ENCODE assay signal across 9 cellular contexts in the genomic region with DNA sequence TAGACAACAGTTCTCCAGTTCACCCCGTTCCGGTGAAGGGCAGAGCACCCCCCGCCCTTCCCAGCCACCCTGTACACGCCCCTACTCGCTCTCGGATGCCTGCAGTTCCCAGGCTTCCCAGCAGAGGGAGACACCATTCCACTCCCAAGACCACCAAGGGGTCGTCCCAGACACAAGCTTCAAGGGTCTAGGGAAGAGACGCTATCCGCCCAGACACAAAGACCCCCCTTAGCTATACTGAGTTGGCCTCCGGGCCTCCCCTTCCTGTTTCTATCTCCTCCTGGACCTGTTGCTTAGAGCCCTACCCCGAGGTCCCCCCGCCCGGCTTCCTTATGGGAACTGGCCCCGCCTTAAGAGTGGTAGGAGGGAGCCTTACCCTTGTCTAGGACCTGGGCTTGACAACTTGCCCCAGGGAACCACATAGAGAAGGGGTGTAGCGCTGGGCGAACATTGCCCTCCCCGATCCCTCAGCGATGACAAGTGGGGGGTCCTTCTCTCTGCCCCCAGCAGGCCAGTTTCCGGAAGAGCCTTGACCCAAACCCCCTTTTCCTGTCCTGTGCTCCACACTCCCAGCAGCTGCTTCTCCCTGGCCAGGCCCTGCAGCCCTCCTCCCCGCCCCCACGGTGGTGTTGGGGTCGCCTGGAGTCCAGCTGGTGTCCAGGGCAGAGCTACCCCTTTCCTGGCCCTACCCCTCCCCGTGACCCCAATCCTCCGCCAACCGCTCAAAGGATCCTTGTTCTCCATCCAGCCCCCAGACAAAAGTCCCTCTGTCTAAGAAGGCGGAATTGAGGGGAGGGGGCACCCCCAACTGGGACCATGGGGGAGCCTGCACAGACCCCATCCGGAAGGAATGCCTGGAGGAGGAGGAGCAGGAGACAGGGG. TPM values are rescaled to one million over a fixed set of nuclear protein-coding genes. Genes with fewer than 3 reads are reported as not detected.
DNase-seq lines count a peak whose midpoint lies in the region; ATAC-seq, FAIRE-seq and TF ChIP-seq lines count a peak whose summit lies in the region.
"Had no signal": no experiment of that assay in that cellular context is flagged by ENCODE, and none has a peak within 500 bp of the region (broad histone marks: within the 10 kb centered on the region; RNA-seq: fewer than 3 reads in every experiment).

No MANE protein-coding gene starts in this region.

- no peak overlapping the region for H3K27ac ChIP-seq in kidney (ENCODE audit: low read depth in 2 of 2, low read length in 2 of 2)

- TF ChIP-seq CTCF in LNCaP clone FGC (IDR thresholded peaks at IDR 0.05; ENCODE audit: control insufficient read depth, extremely low read depth, insufficient read depth) (peak; percentile 87), choroid plexus epithelial cell (conservative IDR thresholded peaks at IDR 0.05; ENCODE audit: low read depth, low read length) (peak; percentile 99), kidney (IDR thresholded peaks at IDR 0.05; ENCODE audit: borderline replicate concordance, extremely low read depth, insufficient read depth) (peak; percentile 84)

- peak overlapping the region in 1 of 2 donors; percentile 16 for H3K9ac ChIP-seq in kidney (ENCODE audit: low read length in 2 of 2)

- DNase-seq in Daoy (ENCODE audit: low read depth) (peak; percentile 63), LNCaP clone FGC (ENCODE audit: low read depth) (no peak), choroid plexus epithelial cell (ENCODE audit: low read depth) (peak; percentile 54), kidney (no peak)
- peak; percentile 59 to 62 for DNase-seq in activated CD4-positive, alpha-beta T cell treated with anti-CD3 and anti-CD28 coated beads for 24 hours (ENCODE audit: low read depth in 2 of 2)
- DNase-seq in stimulated activated CD4-positive, alpha-beta T cell treated with anti-CD3 and anti-CD28 coated beads, Interleukin-12 subunit alpha, Interleukin-12 subunit beta, amount 100 ng/mL, for 48 hours (ENCODE audit: low read depth in 2 of 3, low spot score in 1 of 3), result peak; percentile 37 to 79 (median 45)

- peaks cover 3 to 4% of the 10 kb centered on the region in 2 donors for H3K4me1 ChIP-seq in kidney (ENCODE audit: control insufficient read depth in 1 of 2, insufficient read depth in 1 of 2, low read depth in 1 of 2, low read length in 2 of 2)

- no peaks in the 10 kb centered on the region for H3K36me3 ChIP-seq in kidney (ENCODE audit: control insufficient read depth in 1 of 2, insufficient read depth in 2 of 2, low read length in 2 of 2)

- no peaks in the 10 kb centered on the region for H3K9me3 ChIP-seq in kidney (ENCODE audit: control insufficient read depth in 1 of 2, low read length in 2 of 2)

- no peak for ATAC-seq in GM19395 (IDR thresholded peaks at IDR 0.05; ENCODE audit: unreplicated experiment)
- no peak for ATAC-seq in GM21528 (IDR thresholded peaks at IDR 0.05; ENCODE audit: low FRiP score, unreplicated experiment)

- intact Hi-C loops in kidney (cut with DNase I), result no loop called here

- H3K4me3 ChIP-seq in LNCaP clone FGC (ENCODE audit: low read depth, low read length) (peak overlapping the region; percentile 62), choroid plexus epithelial cell (ENCODE audit: low read depth, low read length) (no peak overlapping the region), kidney (ENCODE audit: low read length in 2 of 2) (peak overlapping the region; percentile 34 to 46)

- FAIRE-seq in kidney (lab: Jason Lieb, UNC), result no peak

RNA-seq across cellular contexts. Expression of gene FXYD3, which starts 0.7 kb away (rescaled TPM):
- not detected in 2 replicates for total RNA-seq in Daoy (2014; rRNA removed; shearing (Covaris generic))
- 33.7 TPM for total RNA-seq in kidney
- 26.4 TPM for polyA plus RNA-seq in kidney (ENCODE audit: insufficient read depth, low read depth, low replicate concordance)
- total RNA-seq: dermis microvascular lymphatic vessel endothelial cell had no signal

RNA-seq across cellular contexts. Expression of gene LGI4, which starts 20.0 kb away (rescaled TPM):
- total RNA-seq in Daoy (2014; rRNA removed; shearing (Covaris generic)), result not detected in 2 replicates
- total RNA-seq in kidney, result 7.5 TPM
- 5.1 TPM for polyA plus RNA-seq in kidney (ENCODE audit: insufficient read depth, low read depth, low replicate concordance)
- total RNA-seq: dermis microvascular lymphatic vessel endothelial cell had no signal

RNA-seq across cellular contexts. Expression of gene FXYD1, which starts 23.7 kb away (rescaled TPM):
- total RNA-seq in Daoy (2014; rRNA removed; shearing (Covaris generic)), result not detected in 2 replicates
- total RNA-seq in kidney, result 31.8 TPM
- polyA plus RNA-seq in kidney (ENCODE audit: insufficient read depth, low read depth, low replicate concordance), result 39.0 TPM
- total RNA-seq: dermis microvascular lymphatic vessel endothelial cell had no signal

RNA-seq across cellular contexts. Expression of gene FXYD7, which starts 28.2 kb away (rescaled TPM):
- total RNA-seq in Daoy (2014; rRNA removed; shearing (Covaris generic)), result 0.29 TPM in 1 of 2 replicates, not detected in the other
- 0.94 TPM for total RNA-seq in kidney
- polyA plus RNA-seq in kidney (ENCODE audit: insufficient read depth, low read depth, low replicate concordance), result not detected
- total RNA-seq: dermis microvascular lymphatic vessel endothelial cell had no signal

RNA-seq across cellular contexts. Expression of gene FXYD5, which starts 39.6 kb away (rescaled TPM):
- total RNA-seq in Daoy (2014; rRNA removed; shearing (Covaris generic)), result 52.2 and 62.1 TPM in 2 replicates
- 84.5 TPM for total RNA-seq in kidney
- polyA plus RNA-seq in kidney (ENCODE audit: insufficient read depth, low read depth, low replicate concordance), result 41.9 TPM

Comparison
In these comparisons a context has a peak if more than half of its experiments do, and no peak if none do; other contexts are left out.
1. DNase-seq: peak in Daoy (single experiment), activated CD4-positive, alpha-beta T cell treated with anti-CD3 and anti-CD28 coated beads for 24 hours (2 of 2), choroid plexus epithelial cell (single experiment) and stimulated activated CD4-positive, alpha-beta T cell treated with anti-CD3 and anti-CD28 coated beads, Interleukin-12 subunit alpha, Interleukin-12 subunit beta, amount 100 ng/mL, for 48 hours (3 of 3); none in LNCaP clone FGC (single experiment) and kidney (single experiment).
2. RNA of gene FXYD3, which starts 0.7 kb away (total RNA-seq): 33.7 TPM in kidney (single experiment); not detected in Daoy; every median in the first group is over 10 times any median in the second.
3. RNA of gene FXYD1, which starts 23.7 kb away (total RNA-seq): 31.8 TPM in kidney (single experiment); not detected in Daoy; every median in the first group is over 10 times any median in the second.
4. Peak in every context shown above with its lines, with median percentiles within 50 percentile points of each other: CTCF ChIP-seq.